ENCODE assay signal across 7 cellular contexts in the genomic region with DNA sequence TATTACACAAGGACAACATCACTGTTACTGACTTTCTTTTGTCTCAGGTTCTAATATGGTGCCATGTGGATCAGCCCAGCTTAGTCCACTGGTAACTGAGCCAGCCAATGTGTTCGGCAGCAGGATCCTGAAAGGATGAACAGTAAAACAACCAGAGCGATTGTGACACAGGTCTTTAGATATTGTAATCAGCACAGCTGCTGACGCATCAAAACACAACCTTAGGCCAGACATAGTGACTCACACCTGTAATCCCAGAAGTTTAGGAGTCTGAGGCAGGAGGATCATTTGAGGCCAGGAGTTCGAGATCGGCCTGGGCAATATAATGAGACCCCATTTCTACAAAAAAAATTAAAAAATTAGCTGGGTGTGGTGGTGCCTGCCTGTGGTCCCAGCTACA.
"Had no signal": no experiment of that assay in that cellular context is flagged by ENCODE, and none has a peak within 500 bp of the region (broad histone marks: within the 10 kb centered on the region; RNA-seq: fewer than 3 reads in every experiment).

No MANE protein-coding gene starts in this region.

- ATAC-seq: GM23338, K562 had no signal

- DNase-seq: H9, HCEC 1CT, IMR-90 had no signal

- FAIRE-seq: H1, H54, K562 had no signal

- H3K4me3 ChIP-seq: GM23338, K562 had no signal

- H2AFZ ChIP-seq: GM23338 had no signal

- H3K4me2 ChIP-seq: GM23338 had no signal
